Comparison of ENCODE assay signal across 8 cellular contexts in the genomic region with DNA sequence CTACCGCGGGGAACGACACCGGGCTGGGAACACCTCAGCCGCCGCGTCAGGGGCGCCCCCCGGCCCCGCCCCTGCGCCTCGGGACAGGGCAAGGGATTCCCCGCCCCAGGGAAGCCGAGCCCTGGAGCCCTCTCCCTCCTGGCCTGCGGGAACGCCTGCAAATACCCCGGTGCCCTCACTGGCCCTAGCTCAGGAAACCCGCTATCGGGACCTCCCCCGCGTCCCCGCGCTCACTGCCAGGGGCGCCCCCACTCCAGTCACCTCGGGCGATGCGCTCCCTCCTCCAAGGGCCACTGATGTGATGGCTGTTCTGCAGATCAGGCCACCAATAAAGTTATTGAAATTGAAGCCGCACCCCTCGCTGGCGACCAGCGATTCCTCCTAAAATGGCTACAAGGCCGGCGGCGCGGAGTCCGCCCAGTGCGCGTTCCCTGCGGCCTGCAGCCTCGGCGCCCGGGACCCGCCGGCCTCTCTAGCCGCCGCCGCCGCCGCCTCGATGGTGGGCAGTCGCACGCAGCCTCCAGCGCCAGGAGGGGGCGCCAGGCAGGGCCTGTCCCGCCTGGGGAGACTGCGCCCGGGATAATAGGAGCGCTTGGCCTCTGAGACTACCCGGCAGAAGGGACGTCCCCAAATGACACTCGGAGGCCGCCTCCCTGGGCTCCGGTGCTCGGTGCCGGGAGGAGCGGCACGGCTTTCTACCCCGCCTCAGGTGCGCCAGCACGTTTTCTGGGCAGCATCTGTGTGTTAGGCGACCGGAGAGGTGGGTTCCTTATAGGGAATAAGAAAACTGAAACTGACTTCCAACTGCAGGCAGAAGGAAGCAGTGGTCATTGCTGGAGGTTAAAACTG. TPM values are rescaled to one million over a fixed set of nuclear protein-coding genes. Genes with fewer than 3 reads are reported as not detected.
DNase-seq lines count a peak whose midpoint lies in the region; ATAC-seq and TF ChIP-seq lines count a peak whose summit lies in the region.

A gene with protein sequence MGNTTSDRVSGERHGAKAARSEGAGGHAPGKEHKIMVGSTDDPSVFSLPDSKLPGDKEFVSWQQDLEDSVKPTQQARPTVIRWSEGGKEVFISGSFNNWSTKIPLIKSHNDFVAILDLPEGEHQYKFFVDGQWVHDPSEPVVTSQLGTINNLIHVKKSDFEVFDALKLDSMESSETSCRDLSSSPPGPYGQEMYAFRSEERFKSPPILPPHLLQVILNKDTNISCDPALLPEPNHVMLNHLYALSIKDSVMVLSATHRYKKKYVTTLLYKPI (minus strand): TSS at position 303 of the 849 bp plus-strand sequence. CDS start 326 bp downstream, outside the sequence.

- ATAC-seq in HG02759 (IDR thresholded peaks at IDR 0.05; ENCODE audit: unreplicated experiment): peak; percentile 89

- H3K27me3 ChIP-seq in SU-DHL-6 (ENCODE audit: low read length): no peaks in the 10 kb centered on the region
- no peaks in the 10 kb centered on the region for H3K27me3 ChIP-seq in adipocyte (replicated peaks; ENCODE audit: control insufficient read depth, insufficient read depth, low read length)
- no peaks in the 10 kb centered on the region for H3K27me3 ChIP-seq in trophoblast cell (ENCODE audit: insufficient read depth, low read length)
- H3K27me3 ChIP-seq in tibial nerve: no peaks in the 10 kb centered on the region

- H3K4me2 ChIP-seq in SU-DHL-6 (ENCODE audit: low read depth, low read length, poor library complexity, severe bottlenecking) (peak within 1 kb of the TSS; percentile 85), trophoblast cell (ENCODE audit: low read length) (peak within 1 kb of the TSS; percentile 90)

- H3K36me3 ChIP-seq in SU-DHL-6 (ENCODE audit: low read length) (no peaks in the 10 kb centered on the region), adipocyte (ENCODE audit: control insufficient read depth, insufficient read depth, low read length, severe bottlenecking) (no peaks in the 10 kb centered on the region), trophoblast cell (ENCODE audit: control insufficient read depth in 1 of 2, insufficient read depth in 2 of 2, low read length in 2 of 2) (peaks cover 0 to 2% of the 10 kb centered on the region in 2 experiments), tibial nerve (peaks cover 0 to 20% (median 0%) of the 10 kb centered on the region in 3 donors)

- TF ChIP-seq CTCF in GM12875 (IDR thresholded peaks at IDR 0.05; ENCODE audit: borderline replicate concordance, insufficient read depth, low read depth, low read length) (peak; percentile 82), SU-DHL-6 (IDR thresholded peaks at IDR 0.05; ENCODE audit: insufficient read depth, low read length, poor library complexity, severe bottlenecking) (peak; percentile 72), tibial nerve (IDR thresholded peaks at IDR 0.05) (peak; percentile 94 to 97 (median 97))

- H2BK12ac ChIP-seq in trophoblast cell (ENCODE audit: low read length): peak within 1 kb of the TSS; percentile 43

- H3K9me2 ChIP-seq in SU-DHL-6 (replicated peaks; ENCODE audit: insufficient read depth, low read length): no peaks in the 10 kb centered on the region

- peak within 1 kb of the TSS; percentile 98 for H3K14ac ChIP-seq in trophoblast cell (ENCODE audit: low read length)

- H2BK5ac ChIP-seq in trophoblast cell (ENCODE audit: low read depth, low read length, poor library complexity): peak within 1 kb of the TSS; percentile 93

- H2AFZ ChIP-seq in SU-DHL-6 (ENCODE audit: low read depth, low read length, severe bottlenecking) (peak within 1 kb of the TSS; percentile 96), trophoblast cell (ENCODE audit: insufficient read depth, low read length, poor library complexity) (peak within 1 kb of the TSS; percentile 96)

- H4K8ac ChIP-seq in trophoblast cell (ENCODE audit: low read depth, low read length): peak within 1 kb of the TSS; percentile 99

- H3K27ac ChIP-seq in SU-DHL-6 (ENCODE audit: low read depth, low read length): peak within 1 kb of the TSS; percentile 39; the same call in 1 of the 2 replicates
- H3K27ac ChIP-seq in trophoblast cell (ENCODE audit: low read depth, low read length): peak within 1 kb of the TSS; percentile 87
- peak within 1 kb of the TSS; percentile 90 to 97 (median 95) for H3K27ac ChIP-seq in tibial nerve

- peak within 1 kb of the TSS; percentile 2 for H2AK5ac ChIP-seq in trophoblast cell (ENCODE audit: low read length)

- H4K12ac ChIP-seq in trophoblast cell (ENCODE audit: low read depth, low read length): peak within 1 kb of the TSS; percentile 95

- H3F3A ChIP-seq in SU-DHL-6 (ENCODE audit: insufficient read depth): 0 out of 2 replicates have a peak, but pooled peaks cover 5% of the 10 kb centered on the region

- peak within 1 kb of the TSS; percentile 98 for H3K4me3 ChIP-seq in GM12875 (ENCODE audit: low read depth, low read length)
- peak within 1 kb of the TSS; percentile 94 for H3K4me3 ChIP-seq in SU-DHL-6 (ENCODE audit: insufficient read depth, low read length, poor library complexity, severe bottlenecking)
- H3K4me3 ChIP-seq in adipocyte (ENCODE audit: low read length): peak within 1 kb of the TSS; percentile 88
- peak within 1 kb of the TSS; percentile 93 for H3K4me3 ChIP-seq in trophoblast cell (ENCODE audit: low read depth, low read length)
- peak within 1 kb of the TSS; percentile 57 to 85 (median 82) for H3K4me3 ChIP-seq in tibial nerve

- peak within 1 kb of the TSS; percentile 95 for H2BK120ac ChIP-seq in trophoblast cell (ENCODE audit: insufficient read depth, low read length, poor library complexity)

- no peaks in the 10 kb centered on the region for H4K20me1 ChIP-seq in SU-DHL-6 (ENCODE audit: low read depth, low read length)

- H3K9ac ChIP-seq in SU-DHL-6 (ENCODE audit: low read length): peak within 1 kb of the TSS; percentile 82
- peak within 1 kb of the TSS; percentile 96 for H3K9ac ChIP-seq in adipocyte (ENCODE audit: low read length)
- peak within 1 kb of the TSS; percentile 92 for H3K9ac ChIP-seq in trophoblast cell (ENCODE audit: low read length)

- TF ChIP-seq EP300 in tibial nerve (IDR thresholded peaks at IDR 0.05): peak; percentile 40 to 94

- no CpG with 5 or more reads among the region's 72 CpGs for WGBS in trophoblast cell (ENCODE audit: extremely low coverage, insufficient coverage, insufficient read length)
- 0% methylated on average over 22 to 53 of the region's 72 CpGs for WGBS in tibial nerve, 2 donors

- peaks cover 17% of the 10 kb centered on the region for H3K79me1 ChIP-seq in trophoblast cell (ENCODE audit: low read length)

- peak; percentile 64 to 68 for TF ChIP-seq POLR2A in tibial nerve (IDR thresholded peaks at IDR 0.05)

- intact Hi-C loops in cardiac septum (cut with DNase I): loop anchor here (1.0 kb wide), 1 partner anchor 70 kb away; a partner anchor contains a TSS

- DNase-seq in NCI-H1105 treated with DMSO at 0.1 percent for 48 hours (lab: John Stamatoyannopoulos, UW): peak; percentile 92
- DNase-seq in adipocyte (ENCODE audit: low read depth): peak; percentile 98
- peak; percentile 97 for DNase-seq in cardiac septum (ENCODE audit: low spot score)
- peak; percentile 95 to 98 for DNase-seq in trophoblast cell
- DNase-seq in tibial nerve (ENCODE audit: low spot score in 2 of 2): peak; percentile 89 to 91

- no peaks in the 10 kb centered on the region for H3K9me3 ChIP-seq in SU-DHL-6 (ENCODE audit: insufficient read depth, low read length)
- no peaks in the 10 kb centered on the region for H3K9me3 ChIP-seq in adipocyte (ENCODE audit: control insufficient read depth, low read length)
- no peaks in the 10 kb centered on the region for H3K9me3 ChIP-seq in trophoblast cell (ENCODE audit: insufficient read depth, low read depth, low read length)
- H3K9me3 ChIP-seq in tibial nerve: no peaks in the 10 kb centered on the region

- H3K18ac ChIP-seq in trophoblast cell (ENCODE audit: low read length): peak within 1 kb of the TSS; percentile 98

- peaks cover 29% of the 10 kb centered on the region for H3K79me2 ChIP-seq in SU-DHL-6 (ENCODE audit: insufficient read depth, low read length)
- H3K79me2 ChIP-seq in trophoblast cell (ENCODE audit: control insufficient read depth, insufficient read depth, low read length, poor library complexity): peaks cover 9% of the 10 kb centered on the region

- no peak within 1 kb of the TSS for H3K23ac ChIP-seq in trophoblast cell (ENCODE audit: low read length)

- peak within 1 kb of the TSS; percentile 81 for H3K4ac ChIP-seq in trophoblast cell (ENCODE audit: low read depth, low read length)

- H4K91ac ChIP-seq in trophoblast cell (ENCODE audit: low read depth, low read length): peak within 1 kb of the TSS; percentile 93

- H3K4me1 ChIP-seq in adipocyte (ENCODE audit: control insufficient read depth, insufficient read depth, low read length) (peaks cover 62% of the 10 kb centered on the region), trophoblast cell (ENCODE audit: control insufficient read depth in 1 of 2, insufficient read depth in 2 of 2, low read length in 2 of 2) (peaks cover 5 to 7% of the 10 kb centered on the region in 2 experiments), tibial nerve (peaks cover 0 to 46% (median 9%) of the 10 kb centered on the region in 4 donors)

RNA-seq across cellular contexts. Expression of the gene that starts here (rescaled TPM):
- 27.9 TPM for total RNA-seq in cardiac septum
- polyA plus RNA-seq in trophoblast cell (2013): 32.1 and 33.0 TPM in 2 replicates
- 10 to 100 TPM; 12.6 to 23.4 (median 15.1) TPM for total RNA-seq in tibial nerve

Comparison
In these comparisons a context has a peak if more than half of its experiments do, and no peak if none do; other contexts are left out.
1. Peak in every context shown above with its lines: DNase-seq, ATAC-seq, H3K4me3 ChIP-seq and H3K27ac ChIP-seq.
2. H3K27ac ChIP-seq: peak in every context shown above with its lines; median percentile 95 in tibial nerve; 87 in trophoblast cell; 39 in SU-DHL-6.